ENCODE assay signal across 1 cellular context in the genomic region with DNA sequence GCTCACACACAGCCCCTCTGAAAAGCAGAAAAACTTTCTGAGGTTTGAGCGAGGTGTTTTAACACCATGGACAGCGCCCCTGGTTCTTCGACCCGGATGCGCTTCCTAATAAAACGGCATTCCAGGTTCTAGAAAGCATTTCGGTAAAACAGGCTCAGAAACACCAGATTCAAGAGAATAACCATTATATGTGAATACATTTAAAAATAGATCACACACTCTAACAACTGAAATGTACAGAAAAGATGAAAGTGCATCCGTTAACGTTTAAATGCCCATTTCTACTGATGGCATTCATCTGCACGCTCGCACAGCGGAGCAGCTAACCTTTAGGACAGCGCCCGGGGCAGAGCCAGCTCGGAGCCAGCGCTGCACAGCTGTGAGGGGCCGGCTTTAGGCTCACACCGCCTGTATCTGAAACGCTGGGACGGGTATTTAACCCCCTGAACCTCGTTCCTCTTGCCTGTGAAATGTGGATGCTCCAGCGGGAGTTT.
A peak's percentile ranks its signal among the peaks of the same experiment; 100 is the strongest.
TF ChIP-seq lines count a peak whose summit lies in the region.

No MANE protein-coding gene starts in this region.

TF ChIP-seq in K562, 482 proteins besides CTCF, POLR2A, EP300 and RAD21 (continued from another document):
- TF ChIP-seq ZNF395 (CRISPR knock-in tag; IDR thresholded peaks at IDR 0.05) (no peak), MYNN (IDR thresholded peaks at IDR 0.05) (no peak), MYNN (CRISPR knock-in tag; IDR thresholded peaks at IDR 0.05) (no peak), SRSF7 (optimal IDR thresholded peaks at IDR 0.05; ENCODE audit: low read depth, low read length) (no peak), NR2C1 (IDR thresholded peaks at IDR 0.05) (peak; percentile 92), NR2C1 (tag; IDR thresholded peaks at IDR 0.05) (peak; percentile 93), EHMT2 (IDR thresholded peaks at IDR 0.05) (peak; percentile 95), ILK (tag; IDR thresholded peaks at IDR 0.05; ENCODE audit: borderline replicate concordance, low read depth) (no peak), SFPQ (IDR thresholded peaks at IDR 0.05; ENCODE audit: low read depth, low read length) (no peak), SRSF9 (IDR thresholded peaks at IDR 0.05; ENCODE audit: borderline replicate concordance, low read depth, low read length) (no peak), JUN (IDR thresholded peaks at IDR 0.05; ENCODE audit: borderline replicate concordance, low read depth, low read length) (no peak), JUN (CRISPR knock-in tag; IDR thresholded peaks at IDR 0.05; ENCODE audit: borderline replicate concordance) (no peak), HMGN3 (IDR thresholded peaks at IDR 0.05; ENCODE audit: borderline replicate concordance, extremely low read depth, insufficient read length, low read depth, low read length) (no peak), ZNF76 (CRISPR knock-in tag; IDR thresholded peaks at IDR 0.05; ENCODE audit: borderline replicate concordance) (no peak), RFX7 (CRISPR knock-in tag; IDR thresholded peaks at IDR 0.05) (no peak), RHOXF2B (CRISPR knock-in tag; conservative IDR thresholded peaks at IDR 0.05) (no peak), SIRT6 (IDR thresholded peaks at IDR 0.05; ENCODE audit: low read depth, low read length) (no peak), GABPB1 (CRISPR knock-in tag; IDR thresholded peaks at IDR 0.05) (peak; percentile 61; the same call in 1 of the 2 replicates), IRF2 (CRISPR knock-in tag; IDR thresholded peaks at IDR 0.05) (no peak), FUS (optimal IDR thresholded peaks at IDR 0.05; ENCODE audit: low read depth, low read length) (no peak), ZNF699 (CRISPR knock-in tag; IDR thresholded peaks at IDR 0.05; ENCODE audit: insufficient replicate concordance) (no peak), RCOR1 (IDR thresholded peaks at IDR 0.05; ENCODE audit: borderline replicate concordance in 1 of 2, low read depth in 2 of 2, low read length in 2 of 2) (0 out of 4 replicates have a peak, but pooled peaks of 1 of the 2 experiments have one; percentile 15), ADNP (tag; IDR thresholded peaks at IDR 0.05) (no peak), ERF (CRISPR knock-in tag; IDR thresholded peaks at IDR 0.05) (no peak), HNRNPLL (IDR thresholded peaks at IDR 0.05; ENCODE audit: low read depth, low read length, poor library complexity, severe bottlenecking) (no peak), ZKSCAN8 (CRISPR knock-in tag; IDR thresholded peaks at IDR 0.05) (no peak), MTA2 (IDR thresholded peaks at IDR 0.05; ENCODE audit: low read depth) (no peak), BACH1 (tag; IDR thresholded peaks at IDR 0.05) (no peak), CAMTA2 (CRISPR knock-in tag; conservative IDR thresholded peaks at IDR 0.05) (no peak), GABPA (tag; conservative IDR thresholded peaks at IDR 0.05; ENCODE audit: low read depth) (peak; percentile 87), SP2 (IDR thresholded peaks at IDR 0.05; ENCODE audit: extremely low read depth, low read depth, low read length, poor library complexity, severe bottlenecking) (no peak), ZBED1 (IDR thresholded peaks at IDR 0.05) (no peak), BRD4 (IDR thresholded peaks at IDR 0.05) (no peak), TFAM (CRISPR knock-in tag; conservative IDR thresholded peaks at IDR 0.05) (no peak), REST (CRISPR knock-in tag; IDR thresholded peaks at IDR 0.05; ENCODE audit: low read depth) (peak; percentile 96), CCNT2 (IDR thresholded peaks at IDR 0.05; ENCODE audit: borderline replicate concordance, extremely low read depth, insufficient read length, low read depth, low read length) (no peak), MIER1 (IDR thresholded peaks at IDR 0.05; ENCODE audit: low read depth) (peak; percentile 93), MTA3 (IDR thresholded peaks at IDR 0.05; ENCODE audit: borderline replicate concordance) (no peak)
- TF ChIP-seq, protein P1, sequence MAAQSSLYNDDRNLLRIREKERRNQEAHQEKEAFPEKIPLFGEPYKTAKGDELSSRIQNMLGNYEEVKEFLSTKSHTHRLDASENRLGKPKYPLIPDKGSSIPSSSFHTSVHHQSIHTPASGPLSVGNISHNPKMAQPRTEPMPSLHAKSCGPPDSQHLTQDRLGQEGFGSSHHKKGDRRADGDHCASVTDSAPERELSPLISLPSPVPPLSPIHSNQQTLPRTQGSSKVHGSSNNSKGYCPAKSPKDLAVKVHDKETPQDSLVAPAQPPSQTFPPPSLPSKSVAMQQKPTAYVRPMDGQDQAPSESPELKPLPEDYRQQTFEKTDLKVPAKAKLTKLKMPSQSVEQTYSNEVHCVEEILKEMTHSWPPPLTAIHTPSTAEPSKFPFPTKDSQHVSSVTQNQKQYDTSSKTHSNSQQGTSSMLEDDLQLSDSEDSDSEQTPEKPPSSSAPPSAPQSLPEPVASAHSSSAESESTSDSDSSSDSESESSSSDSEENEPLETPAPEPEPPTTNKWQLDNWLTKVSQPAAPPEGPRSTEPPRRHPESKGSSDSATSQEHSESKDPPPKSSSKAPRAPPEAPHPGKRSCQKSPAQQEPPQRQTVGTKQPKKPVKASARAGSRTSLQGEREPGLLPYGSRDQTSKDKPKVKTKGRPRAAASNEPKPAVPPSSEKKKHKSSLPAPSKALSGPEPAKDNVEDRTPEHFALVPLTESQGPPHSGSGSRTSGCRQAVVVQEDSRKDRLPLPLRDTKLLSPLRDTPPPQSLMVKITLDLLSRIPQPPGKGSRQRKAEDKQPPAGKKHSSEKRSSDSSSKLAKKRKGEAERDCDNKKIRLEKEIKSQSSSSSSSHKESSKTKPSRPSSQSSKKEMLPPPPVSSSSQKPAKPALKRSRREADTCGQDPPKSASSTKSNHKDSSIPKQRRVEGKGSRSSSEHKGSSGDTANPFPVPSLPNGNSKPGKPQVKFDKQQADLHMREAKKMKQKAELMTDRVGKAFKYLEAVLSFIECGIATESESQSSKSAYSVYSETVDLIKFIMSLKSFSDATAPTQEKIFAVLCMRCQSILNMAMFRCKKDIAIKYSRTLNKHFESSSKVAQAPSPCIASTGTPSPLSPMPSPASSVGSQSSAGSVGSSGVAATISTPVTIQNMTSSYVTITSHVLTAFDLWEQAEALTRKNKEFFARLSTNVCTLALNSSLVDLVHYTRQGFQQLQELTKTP (IDR thresholded peaks at IDR 0.05; ENCODE audit: low read depth in 1 of 2, partially characterized antibody in 2 of 2): peak in 1 of 2 experiments; percentile 87
- TF ChIP-seq, protein P2, sequence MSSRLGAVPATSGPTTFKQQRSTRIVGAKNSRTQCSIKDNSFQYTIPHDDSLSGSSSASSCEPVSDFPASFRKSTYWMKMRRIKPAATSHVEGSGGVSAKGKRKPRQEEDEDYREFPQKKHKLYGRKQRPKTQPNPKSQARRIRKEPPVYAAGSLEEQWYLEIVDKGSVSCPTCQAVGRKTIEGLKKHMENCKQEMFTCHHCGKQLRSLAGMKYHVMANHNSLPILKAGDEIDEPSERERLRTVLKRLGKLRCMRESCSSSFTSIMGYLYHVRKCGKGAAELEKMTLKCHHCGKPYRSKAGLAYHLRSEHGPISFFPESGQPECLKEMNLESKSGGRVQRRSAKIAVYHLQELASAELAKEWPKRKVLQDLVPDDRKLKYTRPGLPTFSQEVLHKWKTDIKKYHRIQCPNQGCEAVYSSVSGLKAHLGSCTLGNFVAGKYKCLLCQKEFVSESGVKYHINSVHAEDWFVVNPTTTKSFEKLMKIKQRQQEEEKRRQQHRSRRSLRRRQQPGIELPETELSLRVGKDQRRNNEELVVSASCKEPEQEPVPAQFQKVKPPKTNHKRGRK (tag; IDR thresholded peaks at IDR 0.05): no peak
